12 cellular contexts compared by ENCODE assay signal in genomic region chr22:31977939-31978338, GRCh38. TPM values are rescaled to one million over a fixed set of nuclear protein-coding genes. Genes with fewer than 3 reads are reported as not detected.
DNase-seq lines count a peak whose midpoint lies in the region; ATAC-seq, FAIRE-seq and TF ChIP-seq lines count a peak whose summit lies in the region.
"Had no signal": no experiment of that assay in that cellular context is flagged by ENCODE, and none has a peak within 500 bp of the region (broad histone marks: within the 10 kb centered on the region; RNA-seq: fewer than 3 reads in every experiment).

No MANE protein-coding gene starts in this region.

- peak overlapping the region in 1 of 11 experiments; percentile 6; a peak in 1 of 22 replicates for H3K27ac ChIP-seq in BLaER1 treated with 17β-estradiol and CSF1 and Interleukin-3, amounts not matched to agents 10 nM and 100 nM
- H3K27ac ChIP-seq in KMS-11 (no peak overlapping the region), H1 (ENCODE audit: low read depth, low read length) (no peak overlapping the region), gastroesophageal sphincter (no peak overlapping the region)
- H3K27ac ChIP-seq: SK-N-MC had no signal

- H2BK5ac ChIP-seq in H1 (ENCODE audit: low read depth, low read length) = no peak overlapping the region

- no peak overlapping the region for H3K14ac ChIP-seq in H1 (ENCODE audit: insufficient read length)

- no peak overlapping the region for H3K4me3 ChIP-seq in BLaER1 treated with 17β-estradiol and CSF1 and Interleukin-3, amounts not matched to agents 10 nM and 100 nM
- H3K4me3 ChIP-seq in KMS-11 (IDR thresholded peaks at IDR 0.05; ENCODE audit: insufficient read depth, low read depth, low read length) (no peak overlapping the region), H1 (ENCODE audit: extremely low read depth in 1 of 4, insufficient read depth in 2 of 4, low read depth in 3 of 4, low read length in 4 of 4) (no peak overlapping the region), gastroesophageal sphincter (no peak overlapping the region)
- H3K4me3 ChIP-seq: GM23338, MG63, SK-N-MC had no signal

- H3K4ac ChIP-seq in H1 (replicated peaks; ENCODE audit: insufficient read length, low read depth, low read length) = no peak overlapping the region

- TF ChIP-seq RAD21 in H1 (IDR thresholded peaks at IDR 0.05 in 1 of 2, conservative IDR thresholded peaks at IDR 0.05 in 1 of 2; ENCODE audit: low read depth in 2 of 2, low read length in 2 of 2) = no peak

- H2BK12ac ChIP-seq in H1 (ENCODE audit: low read depth, low read length) = no peak overlapping the region

- POLR2A ChIA-PET in H1 (lab: Charles Lee; ENCODE audit: partially characterized antibody) = interaction anchor here (1.2 kb wide), 1 partner anchor 104 kb away, joined by 5 read pairs; no protein-coding TSS in a partner anchor

- TF ChIP-seq CTCF in KMS-11 (conservative IDR thresholded peaks at IDR 0.05; ENCODE audit: low read depth, low read length) = no peak
- TF ChIP-seq CTCF in H1 (IDR thresholded peaks at IDR 0.05; ENCODE audit: control extremely low read depth in 1 of 3, insufficient read depth in 1 of 3, low read depth in 1 of 3, low read length in 3 of 3) = no peak
- no peak for TF ChIP-seq CTCF in gastroesophageal sphincter (IDR thresholded peaks at IDR 0.05)

- no peak overlapping the region for H3K56ac ChIP-seq in H1 (replicated peaks; ENCODE audit: insufficient read length, low read depth, low read length)

- no peak for FAIRE-seq in H1 (lab: Jason Lieb, UNC)

- H3K79me2 ChIP-seq in KMS-11 (ENCODE audit: insufficient read depth, low read depth) = no peaks in the 10 kb centered on the region
- no peaks in the 10 kb centered on the region for H3K79me2 ChIP-seq in H1 (ENCODE audit: control insufficient read depth in 1 of 2, insufficient read depth in 2 of 2, low read length in 2 of 2)

- no peak overlapping the region for H2BK20ac ChIP-seq in H1 (ENCODE audit: low read length)

- H2AFZ ChIP-seq in KMS-11 (ENCODE audit: low read depth) (peak overlapping the region; percentile 51), H1 (ENCODE audit: low read length) (no peak overlapping the region)
- H2AFZ ChIP-seq: GM23338 had no signal

- peak overlapping the region in 8 of 11 experiments; percentile 40 to 74 (median 55); a peak in 16 of 22 replicates for H3K4me2 ChIP-seq in BLaER1 treated with 17β-estradiol and CSF1 and Interleukin-3, amounts not matched to agents 10 nM and 100 nM
- H3K4me2 ChIP-seq in KMS-11 (no peak overlapping the region), H1 (ENCODE audit: insufficient read depth in 1 of 2, low read depth in 2 of 2, low read length in 2 of 2) (no peak overlapping the region)
- H3K4me2 ChIP-seq: GM23338 had no signal

- no peaks in the 10 kb centered on the region for H3K79me1 ChIP-seq in H1 (ENCODE audit: low read depth, low read length)

- no peaks in the 10 kb centered on the region for H3K23me2 ChIP-seq in H1 (ENCODE audit: low read depth, low read length)

- 0 out of 2 replicates have a peak overlapping the region, but pooled peaks have one; percentile 31 for H2BK15ac ChIP-seq in H1 (ENCODE audit: low read length)

- TF ChIP-seq POLR2A in H1 (IDR thresholded peaks at IDR 0.05; ENCODE audit: control extremely low read depth in 1 of 2, low read depth in 2 of 2, low read length in 2 of 2) (no peak), gastroesophageal sphincter (IDR thresholded peaks at IDR 0.05) (no peak)

- DNase-seq in H1 (ENCODE audit: low read depth in 1 of 2, low spot score in 2 of 2) (no peak), retina (peak; percentile 41)
- no peak for DNase-seq in stimulated activated CD4-positive, alpha-beta T cell treated with anti-CD3 and anti-CD28 coated beads, Interleukin-4, amount 100 ng/mL, for 24 hours
- DNase-seq: NCI-H1048 had no signal

- TF ChIP-seq EP300 in H1 (IDR thresholded peaks at IDR 0.05; ENCODE audit: borderline replicate concordance in 1 of 2, low read depth in 2 of 2, low read length in 2 of 2) = no peak
- TF ChIP-seq EP300 in gastroesophageal sphincter (IDR thresholded peaks at IDR 0.05) = no peak

- H4K8ac ChIP-seq in H1 (ENCODE audit: extremely low read depth, insufficient read depth, low read length) = no peak overlapping the region

- no peak overlapping the region for H4K91ac ChIP-seq in H1 (replicated peaks; ENCODE audit: insufficient read length, low read length)

- no peak overlapping the region for H3K18ac ChIP-seq in H1 (ENCODE audit: extremely low read depth, low read length)

- no peak overlapping the region for H3K9ac ChIP-seq in BLaER1 treated with 17β-estradiol and CSF1 and Interleukin-3, amounts not matched to agents 10 nM and 100 nM
- H3K9ac ChIP-seq in KMS-11 (no peak overlapping the region), H1 (replicated peaks in 1 of 4; ENCODE audit: extremely low read depth in 1 of 4, low read depth in 3 of 4, low read length in 3 of 4) (no peak overlapping the region)

- H3K23ac ChIP-seq in H1 (ENCODE audit: insufficient read length) = no peak overlapping the region

- no peaks in the 10 kb centered on the region for H3K36me3 ChIP-seq in BLaER1 treated with 17β-estradiol and CSF1 and Interleukin-3, amounts not matched to agents 10 nM and 100 nM
- H3K36me3 ChIP-seq in KMS-11 (ENCODE audit: insufficient read depth) (no peaks in the 10 kb centered on the region), H1 (ENCODE audit: control insufficient read depth in 2 of 4, insufficient read depth in 4 of 4, low read length in 3 of 4) (no peaks in the 10 kb centered on the region), gastroesophageal sphincter (no peaks in the 10 kb centered on the region)
- H3K36me3 ChIP-seq: BE2C, MG63 had no signal

- ATAC-seq in HG02610 (IDR thresholded peaks at IDR 0.05; ENCODE audit: unreplicated experiment) (no peak), gastroesophageal sphincter (no peak)

- CTCF ChIA-PET in H1 (lab: Charles Lee; ENCODE audit: partially characterized antibody) = interaction anchor here (0.8 to 15.0 kb wide), 39 partner anchors 8 to 402 kb away, joined by 3 to 243 read pairs (median 4); no protein-coding TSS in a partner anchor

- no peak overlapping the region for H4K5ac ChIP-seq in H1 (ENCODE audit: insufficient read length, low read depth, low read length)

- no peaks in the 10 kb centered on the region for H3K27me3 ChIP-seq in BLaER1 treated with 17β-estradiol and CSF1 and Interleukin-3, amounts not matched to agents 10 nM and 100 nM
- H3K27me3 ChIP-seq in KMS-11 (ENCODE audit: insufficient read depth, low read depth) (no peaks in the 10 kb centered on the region), H1 (replicated peaks in 1 of 4; ENCODE audit: control insufficient read depth in 3 of 4, extremely low read depth in 1 of 4, insufficient read depth in 3 of 4, low read length in 3 of 4) (no peaks in the 10 kb centered on the region), gastroesophageal sphincter (no peaks in the 10 kb centered on the region)
- H3K27me3 ChIP-seq: BE2C, MG63 had no signal

- H4K20me1 ChIP-seq in BLaER1 treated with 17β-estradiol and CSF1 and Interleukin-3, amounts not matched to agents 10 nM and 100 nM = no peaks in the 10 kb centered on the region
- no peaks in the 10 kb centered on the region for H4K20me1 ChIP-seq in KMS-11 (ENCODE audit: insufficient read depth)
- H4K20me1 ChIP-seq in H1 (replicated peaks in 1 of 2; ENCODE audit: control insufficient read depth in 1 of 2, insufficient read depth in 2 of 2, low read length in 2 of 2) = no peaks in the 10 kb centered on the region

- H3K4me1 ChIP-seq in BLaER1 treated with 17β-estradiol and CSF1 and Interleukin-3, amounts not matched to agents 10 nM and 100 nM = peaks cover 0 to 24% (median 20%) of the 10 kb centered on the region in 10 experiments; a peak in 15 of 20 replicates
- peaks cover 12% of the 10 kb centered on the region for H3K4me1 ChIP-seq in KMS-11 (ENCODE audit: low read depth, poor library complexity, severe bottlenecking)
- H3K4me1 ChIP-seq in H1 (replicated peaks in 1 of 4; ENCODE audit: control insufficient read depth in 3 of 4, insufficient read depth in 4 of 4, low read length in 3 of 4) = no peaks in the 10 kb centered on the region; a peak in 1 of 7 replicates
- no peaks in the 10 kb centered on the region for H3K4me1 ChIP-seq in gastroesophageal sphincter
- H3K4me1 ChIP-seq: BE2C had no signal

- no peaks in the 10 kb centered on the region for H3K9me3 ChIP-seq in BLaER1 treated with 17β-estradiol and CSF1 and Interleukin-3, amounts not matched to agents 10 nM and 100 nM (replicated peaks in 1 of 11)
- H3K9me3 ChIP-seq in H1 (ENCODE audit: insufficient read depth in 2 of 2, low read depth in 1 of 2, low read length in 1 of 2) = no peaks in the 10 kb centered on the region
- no peaks in the 10 kb centered on the region for H3K9me3 ChIP-seq in gastroesophageal sphincter
- H3K9me3 ChIP-seq: BE2C, MG63 had no signal

- H2AK5ac ChIP-seq in H1 (ENCODE audit: low read depth, low read length) = no peak overlapping the region

- no peak overlapping the region for H2BK120ac ChIP-seq in H1 (replicated peaks; ENCODE audit: low read depth, low read length)

- WGBS in H1 (ENCODE audit: extremely low coverage in 1 of 2, insufficient coverage in 1 of 2, insufficient read length in 1 of 2, insufficient replicate concordance in 2 of 2, low coverage in 1 of 2, low lambda C conversion rate in 2 of 2, missing lambda C conversion rate in 1 of 2), 2 experiments = 83% methylated on average over 3 of the region's 3 CpGs; no CpG with 5 or more reads in 1 of the 2 experiments
- 78 to 80% methylated on average over 2 to 3 of the region's 3 CpGs for WGBS in gastroesophageal sphincter (ENCODE audit: low coverage in 1 of 2), 2 donors

TF ChIP-seq in H1, 55 proteins besides CTCF, POLR2A, EP300 and RAD21 (continues in another document):
- TF ChIP-seq YY1 (IDR thresholded peaks at IDR 0.05; ENCODE audit: low read depth, low read length) (no peak), JUND (IDR thresholded peaks at IDR 0.05; ENCODE audit: low read length) (no peak), ZNF274 (IDR thresholded peaks at IDR 0.05; ENCODE audit: borderline replicate concordance, extremely low read depth, low read length) (no peak), BCL11A (IDR thresholded peaks at IDR 0.05; ENCODE audit: low read depth in 2 of 2, low read length in 2 of 2) (no peak), SIX5 (IDR thresholded peaks at IDR 0.05; ENCODE audit: low read depth, low read length) (no peak), CHD1 (IDR thresholded peaks at IDR 0.05; ENCODE audit: low read depth, low read length) (no peak), BACH1 (IDR thresholded peaks at IDR 0.05; ENCODE audit: low read length) (no peak), BRCA1 (IDR thresholded peaks at IDR 0.05; ENCODE audit: low read depth, low read length) (no peak)

RNA-seq across cellular contexts. Expression of gene YWHAH, which starts 33.6 kb away (rescaled TPM):
- 247 and 248 TPM in 2 replicates for total RNA-seq in H1 (2021; fragmentation: NEBNext Ultra II Directional; extraction: Animal tissue kit (Norgen Biotek cat#: 25700))
- polyA plus RNA-seq in H1 (2011; rRNA removed) = 118 and 146 TPM in 2 replicates
- 153 TPM for polyA plus RNA-seq in H1 (2011; cell fraction: cytosol; rRNA removed)
- 79.3 TPM for polyA plus RNA-seq in H1 (2011; cell fraction: nucleus; rRNA removed)
- polyA plus RNA-seq in H1 (2012, experiment 1 of 2) = 196 to 243 TPM (median 207 TPM) in 4 replicates
- 105 TPM for polyA plus RNA-seq in H1 (2012, experiment 2 of 2)
- polyA plus RNA-seq in H1 (2013, experiment 1 of 2) = 137 TPM
- 144 TPM for polyA plus RNA-seq in H1 (2013, experiment 2 of 2)
- polyA minus RNA-seq in H1 (2011; rRNA and poly(A)+ RNA removed) = 70.2 and 81.8 TPM in 2 replicates
- polyA minus RNA-seq in H1 (2011; cell fraction: cytosol; rRNA and poly(A)+ RNA removed) = 59.7 TPM
- polyA minus RNA-seq in H1 (2011; cell fraction: nucleus; rRNA and poly(A)+ RNA removed) = 41.3 TPM
- total RNA-seq in gastroesophageal sphincter = 100 to 1,000 TPM; 127 to 263 (median 169) TPM

Comparison
In these comparisons a context has a peak if more than half of its experiments do, and no peak if none do; other contexts are left out.
1. H3K4me2 ChIP-seq: peak in BLaER1 treated with 17β-estradiol and CSF1 and Interleukin-3, amounts not matched to agents 10 nM and 100 nM (8 of 11); none in KMS-11 (single experiment) and H1 (0 of 2).